ENCODE assay signal across 17 cellular contexts in genomic region chr1:24175033-24175755, GRCh38. TPM values are rescaled to one million over a fixed set of nuclear protein-coding genes. Genes with fewer than 3 reads are reported as not detected.
DNase-seq lines count a peak whose midpoint lies in the region; ATAC-seq and TF ChIP-seq lines count a peak whose summit lies in the region.
"Had no signal": no experiment of that assay in that cellular context is flagged by ENCODE, and none has a peak within 500 bp of the region (broad histone marks: within the 10 kb centered on the region; RNA-seq: fewer than 3 reads in every experiment).

No MANE protein-coding gene starts in this region.

- H3K27me3 Mint-ChIP-seq in activated naive CD8-positive, alpha-beta T cell treated with anti-CD3 and anti-CD28 coated beads, Interleukin-2, amount 50 U/mL, for 24 hours = no peaks in the 10 kb centered on the region
- H3K27me3 Mint-ChIP-seq in activated naive CD8-positive, alpha-beta T cell treated with anti-CD3 and anti-CD28 coated beads for 36 hours = no peaks in the 10 kb centered on the region
- no peaks in the 10 kb centered on the region for H3K27me3 Mint-ChIP-seq in type B pancreatic cell
- H3K27me3 Mint-ChIP-seq in HFFc6 (ENCODE audit: insufficient read depth) = peaks cover 54% of the 10 kb centered on the region

- no peak overlapping the region for H3K4me3 ChIP-seq in epithelial cell of esophagus (ENCODE audit: low read length)

- H3K4me3 Mint-ChIP-seq in activated naive CD8-positive, alpha-beta T cell treated with anti-CD3 and anti-CD28 coated beads, Interleukin-2, amount 50 U/mL, for 24 hours = no peak overlapping the region
- H3K4me3 Mint-ChIP-seq in activated naive CD8-positive, alpha-beta T cell treated with anti-CD3 and anti-CD28 coated beads for 36 hours = no peak overlapping the region
- H3K4me3 Mint-ChIP-seq in type B pancreatic cell = no peak overlapping the region
- no peak overlapping the region for H3K4me3 Mint-ChIP-seq in HFFc6
- H3K4me3 Mint-ChIP-seq: H9 had no signal

- no peak for DNase-seq in activated naive CD8-positive, alpha-beta T cell treated with anti-CD3 and anti-CD28 coated beads, Interleukin-2, amount 50 U/mL, for 24 hours
- DNase-seq in activated naive CD8-positive, alpha-beta T cell treated with anti-CD3 and anti-CD28 coated beads for 36 hours = no peak
- peak; percentile 83 for DNase-seq in epithelial cell of esophagus (ENCODE audit: low read depth)
- DNase-seq in left colon = no peak
- DNase-seq in type B pancreatic cell (ENCODE audit: extremely low spot score, unreplicated experiment) = no peak
- no peak for DNase-seq in NCI-H146 (lab: John Stamatoyannopoulos, UW)
- no peak for DNase-seq in HFFc6
- DNase-seq: AML-193, DMS79 treated with DMSO at 0.1 percent for 48 hours, H9, NCI-H1105 treated with DMSO at 0.1 percent for 48 hours, NCI-H1694 treated with DMSO at 0.1 percent for 48 hours, NCI-H748 treated with DMSO at 0.1 percent for 48 hours had no signal

- no peaks in the 10 kb centered on the region for H3K9me3 Mint-ChIP-seq in activated naive CD8-positive, alpha-beta T cell treated with anti-CD3 and anti-CD28 coated beads, Interleukin-2, amount 50 U/mL, for 24 hours
- no peaks in the 10 kb centered on the region for H3K9me3 Mint-ChIP-seq in activated naive CD8-positive, alpha-beta T cell treated with anti-CD3 and anti-CD28 coated beads for 36 hours
- H3K9me3 Mint-ChIP-seq in type B pancreatic cell = peaks cover 5% of the 10 kb centered on the region
- no peaks in the 10 kb centered on the region for H3K9me3 Mint-ChIP-seq in HFFc6
- H3K9me3 Mint-ChIP-seq: H9 had no signal

- peaks cover 1% of the 10 kb centered on the region for H3K36me3 Mint-ChIP-seq in activated naive CD8-positive, alpha-beta T cell treated with anti-CD3 and anti-CD28 coated beads, Interleukin-2, amount 50 U/mL, for 24 hours (ENCODE audit: low read depth)
- peaks cover 5% of the 10 kb centered on the region for H3K36me3 Mint-ChIP-seq in activated naive CD8-positive, alpha-beta T cell treated with anti-CD3 and anti-CD28 coated beads for 36 hours
- peaks cover 9% of the 10 kb centered on the region for H3K36me3 Mint-ChIP-seq in type B pancreatic cell
- H3K36me3 Mint-ChIP-seq in HFFc6 (ENCODE audit: low read depth) = no peaks in the 10 kb centered on the region

- no peak for ATAC-seq in activated naive CD8-positive, alpha-beta T cell treated with anti-CD3 and anti-CD28 coated beads, Interleukin-2, amount 50 U/mL, for 24 hours
- peak; percentile 92 for ATAC-seq in left colon
- no peak for ATAC-seq in HG02588 (IDR thresholded peaks at IDR 0.05; ENCODE audit: unreplicated experiment)

- peak overlapping the region; percentile 2 for H3K27ac Mint-ChIP-seq in activated naive CD8-positive, alpha-beta T cell treated with anti-CD3 and anti-CD28 coated beads, Interleukin-2, amount 50 U/mL, for 24 hours
- no peak overlapping the region for H3K27ac Mint-ChIP-seq in activated naive CD8-positive, alpha-beta T cell treated with anti-CD3 and anti-CD28 coated beads for 36 hours
- H3K27ac Mint-ChIP-seq in type B pancreatic cell (peak overlapping the region; percentile 8), HFFc6 (no peak overlapping the region)
- H3K27ac Mint-ChIP-seq: H9 had no signal

- intact Hi-C loops in left colon (cut with DNase I, micrococcal nuclease) = no loop called here

- TF ChIP-seq CTCF in epithelial cell of esophagus (IDR thresholded peaks at IDR 0.05; ENCODE audit: insufficient read depth, low read depth, low read length, missing control alignments) = no peak
- TF ChIP-seq CTCF in type B pancreatic cell (conservative IDR thresholded peaks at IDR 0.05) = no peak
- no peak for TF ChIP-seq CTCF in HFFc6 (IDR thresholded peaks at IDR 0.05)

- no peaks in the 10 kb centered on the region for H3K4me1 Mint-ChIP-seq in activated naive CD8-positive, alpha-beta T cell treated with anti-CD3 and anti-CD28 coated beads, Interleukin-2, amount 50 U/mL, for 24 hours
- no peaks in the 10 kb centered on the region for H3K4me1 Mint-ChIP-seq in activated naive CD8-positive, alpha-beta T cell treated with anti-CD3 and anti-CD28 coated beads for 36 hours
- H3K4me1 Mint-ChIP-seq in type B pancreatic cell (ENCODE audit: unreplicated experiment) (no peaks in the 10 kb centered on the region), HFFc6 (ENCODE audit: low read depth) (no peaks in the 10 kb centered on the region)

RNA-seq across cellular contexts. Expression of gene IFNLR1, which starts 11.9 kb away (rescaled TPM):
- total RNA-seq in activated naive CD8-positive, alpha-beta T cell treated with anti-CD3 and anti-CD28 coated beads for 36 hours = 1 to 10 TPM; 6.3 to 7.3 TPM
- 10 to 100 TPM; 11.3 to 23.2 TPM for total RNA-seq in left colon
- total RNA-seq in type B pancreatic cell (ENCODE audit: low replicate concordance) = 7.1 and 19.9 TPM in 2 replicates
- not detected for total RNA-seq in HFFc6 (2021; fragmentation: NEBNext Ultra II Directional; extraction: Animal tissue kit (Norgen Biotek cat#: 25700))
- total RNA-seq: LHCN-M2 had no signal

RNA-seq across cellular contexts. Expression of gene IL22RA1, which starts 32.3 kb away (rescaled TPM):
- not detected for total RNA-seq in activated naive CD8-positive, alpha-beta T cell treated with anti-CD3 and anti-CD28 coated beads for 36 hours
- total RNA-seq in left colon (10 to 100 TPM; 26.6 to 40.0 TPM), type B pancreatic cell (ENCODE audit: low replicate concordance) (1.1 and 2.8 TPM in 2 replicates)
- not detected for total RNA-seq in HFFc6 (2021; fragmentation: NEBNext Ultra II Directional; extraction: Animal tissue kit (Norgen Biotek cat#: 25700))
- total RNA-seq: G401, LHCN-M2, OCI-LY7 had no signal

Comparison
In these comparisons a context has a peak if more than half of its experiments do, and no peak if none do; other contexts are left out.
1. H3K27ac Mint-ChIP-seq: peak in activated naive CD8-positive, alpha-beta T cell treated with anti-CD3 and anti-CD28 coated beads, Interleukin-2, amount 50 U/mL, for 24 hours (single experiment) and type B pancreatic cell (single experiment); none in activated naive CD8-positive, alpha-beta T cell treated with anti-CD3 and anti-CD28 coated beads for 36 hours (single experiment) and HFFc6 (single experiment).